In the genomic region with DNA sequence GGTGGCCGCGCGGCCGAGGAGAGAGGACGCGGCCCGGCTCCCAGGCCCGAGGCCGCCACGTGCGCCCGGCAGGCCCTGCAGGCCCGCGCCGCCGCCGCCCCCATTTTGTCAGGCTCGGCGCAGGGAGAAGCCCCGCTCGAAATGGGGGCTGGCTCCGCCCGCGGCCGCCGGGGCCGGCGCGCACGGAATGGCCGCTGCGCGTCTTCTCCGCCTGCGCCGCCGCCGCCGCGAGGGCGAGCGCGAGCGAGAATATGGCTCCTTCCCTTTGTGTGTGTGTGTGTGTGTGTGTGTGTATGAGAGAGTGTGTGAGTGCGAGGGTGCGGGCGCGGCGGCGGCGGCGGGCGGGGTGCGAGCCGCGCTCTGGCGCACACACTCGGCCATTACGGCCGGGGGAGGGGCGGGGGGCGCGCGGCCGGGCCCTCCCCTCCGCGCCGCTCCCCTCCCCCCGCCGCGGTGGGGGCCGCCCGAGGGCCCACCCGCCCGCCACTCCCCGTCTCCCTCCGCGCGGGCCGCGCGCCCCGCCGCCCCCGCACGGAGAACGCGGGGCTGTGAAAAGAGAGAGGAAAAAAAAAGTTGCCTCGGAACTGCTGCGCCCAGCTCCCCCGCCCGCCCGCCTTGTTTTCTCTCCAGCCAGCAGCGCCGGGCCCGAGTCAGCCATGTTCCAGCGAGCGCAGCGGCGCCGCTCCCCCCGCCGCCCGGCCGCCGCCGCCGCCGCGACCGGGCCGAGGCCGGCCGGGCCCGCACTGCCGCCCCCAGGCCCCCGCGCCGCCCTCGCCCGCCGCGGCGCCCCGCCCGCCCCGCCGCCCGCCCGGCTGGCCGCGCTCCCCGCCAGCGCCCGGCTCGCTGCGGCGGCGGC, we compare ENCODE assay signal across 8 cellular contexts. TPM values are rescaled to one million over a fixed set of nuclear protein-coding genes. Genes with fewer than 3 reads are reported as not detected.
DNase-seq lines count a peak whose midpoint lies in the region; ATAC-seq and TF ChIP-seq lines count a peak whose summit lies in the region.

No MANE protein-coding gene starts in this region.

- H3K36me3 ChIP-seq in OCI-LY3 (replicated peaks; ENCODE audit: low read depth, low read length) (peaks cover 25% of the 10 kb centered on the region), fibroblast of lung (ENCODE audit: control insufficient read depth, insufficient read depth, low read length) (no peaks in the 10 kb centered on the region)

- H3K9me3 Mint-ChIP-seq in activated T-helper 1 cell treated with anti-CD3 and anti-CD28 coated beads, Interleukin-12 subunit alpha, Interleukin-12 subunit beta, Interleukin-2, Interleukin-4 antibody, amounts not matched to agents 30 ng/mL and 10 ng/mL and 1 ng/mL, durations not matched to agents 14 hours and 24 hours and 36 hours, result no peaks in the 10 kb centered on the region
- peaks cover 0 to 4% (median 0%) of the 10 kb centered on the region in 9 donors for H3K9me3 Mint-ChIP-seq in naive thymus-derived CD8-positive, alpha-beta T cell

- H3K9me3 ChIP-seq in OCI-LY3 (ENCODE audit: insufficient read depth, low read length) (no peaks in the 10 kb centered on the region), fibroblast of lung (ENCODE audit: control insufficient read depth, insufficient read depth, low read depth, low read length) (no peaks in the 10 kb centered on the region)

- H3K27ac Mint-ChIP-seq in activated T-helper 1 cell treated with anti-CD3 and anti-CD28 coated beads, Interleukin-12 subunit alpha, Interleukin-12 subunit beta, Interleukin-2, Interleukin-4 antibody, amounts not matched to agents 30 ng/mL and 10 ng/mL and 1 ng/mL, durations not matched to agents 14 hours and 24 hours and 36 hours, result peak overlapping the region; percentile 99
- peak overlapping the region; percentile 94 to 99 (median 97) for H3K27ac Mint-ChIP-seq in naive thymus-derived CD8-positive, alpha-beta T cell

- TF ChIP-seq CTCF in C4-2B (conservative IDR thresholded peaks at IDR 0.05), result no peak
- no peak for TF ChIP-seq CTCF in OCI-LY3 (IDR thresholded peaks at IDR 0.05; ENCODE audit: low read depth, low read length)
- TF ChIP-seq CTCF in fibroblast of lung (conservative IDR thresholded peaks at IDR 0.05 in 1 of 2, IDR thresholded peaks at IDR 0.05 in 1 of 2; ENCODE audit: low read depth in 1 of 2, low read length in 2 of 2), result no peak

- intact Hi-C loops in activated T-helper 1 cell treated with anti-CD3 and anti-CD28 coated beads, Interleukin-12 subunit alpha, Interleukin-12 subunit beta, Interleukin-2, Interleukin-4 antibody, amounts not matched to agents 30 ng/mL and 10 ng/mL and 1 ng/mL, durations not matched to agents 14 hours and 24 hours and 36 hours (cut with micrococcal nuclease), result loop anchor here (1.0 to 5.0 kb wide), 9 partner anchors 34 to 698 kb away; a partner anchor contains a TSS

- H3K9ac ChIP-seq in OCI-LY3 (ENCODE audit: low read length) (peak overlapping the region; percentile 78), fibroblast of lung (ENCODE audit: insufficient read depth, low read length) (peak overlapping the region; percentile 86)

- H4K20me1 ChIP-seq in OCI-LY3 (ENCODE audit: insufficient read depth, low read length) (peaks cover 21% of the 10 kb centered on the region), fibroblast of lung (ENCODE audit: control insufficient read depth, extremely low read depth, insufficient read depth, low read length) (no peaks in the 10 kb centered on the region)

- H3K4me1 ChIP-seq in OCI-LY3 (ENCODE audit: low read length), result peaks cover 16% of the 10 kb centered on the region
- H3K4me1 ChIP-seq in fibroblast of lung (ENCODE audit: control insufficient read depth, extremely low read depth, insufficient read depth, low read length), result peaks cover 2% of the 10 kb centered on the region

- H3K4me3 ChIP-seq in OCI-LY3 (ENCODE audit: low read length) (peak overlapping the region; percentile 80), fibroblast of lung (replicated peaks in 1 of 4; ENCODE audit: control extremely low read depth in 1 of 4, insufficient read depth in 1 of 4, low read depth in 3 of 4, low read length in 4 of 4) (peak overlapping the region; percentile 51 to 82 (median 76))

- no peaks in the 10 kb centered on the region for H3K27me3 ChIP-seq in OCI-LY3 (ENCODE audit: low read depth, low read length)
- no peaks in the 10 kb centered on the region for H3K27me3 ChIP-seq in fibroblast of lung (ENCODE audit: control insufficient read depth, insufficient read depth, low read length)

- ATAC-seq in GM19324 (IDR thresholded peaks at IDR 0.05; ENCODE audit: low FRiP score, unreplicated experiment) (peak; percentile 36), HG03520 (IDR thresholded peaks at IDR 0.05; ENCODE audit: unreplicated experiment) (peak; percentile 19)
- peak; percentile 53 to 58 for ATAC-seq in naive thymus-derived CD8-positive, alpha-beta T cell

- no peak overlapping the region for H2AFZ ChIP-seq in OCI-LY3 (ENCODE audit: low read depth, low read length)
- no peak overlapping the region for H2AFZ ChIP-seq in fibroblast of lung (ENCODE audit: low read length)

- H3K4me2 ChIP-seq in OCI-LY3 (ENCODE audit: low read length), result peak overlapping the region; percentile 73
- peak overlapping the region; percentile 83 for H3K4me2 ChIP-seq in fibroblast of lung (ENCODE audit: extremely low read depth, insufficient read depth, low read length)

- POLR2A ChIA-PET in naive thymus-derived CD8-positive, alpha-beta T cell (lab: Charles Lee), result interaction anchor here (0.6 to 2.9 kb wide), 25 partner anchors 9 to 697 kb away, joined by 3 to 82 read pairs (median 4); a partner anchor contains a TSS

- peaks cover 28% of the 10 kb centered on the region for H3K4me1 Mint-ChIP-seq in activated T-helper 1 cell treated with anti-CD3 and anti-CD28 coated beads, Interleukin-12 subunit alpha, Interleukin-12 subunit beta, Interleukin-2, Interleukin-4 antibody, amounts not matched to agents 30 ng/mL and 10 ng/mL and 1 ng/mL, durations not matched to agents 14 hours and 24 hours and 36 hours (ENCODE audit: low read depth)
- peaks cover 10 to 49% (median 25%) of the 10 kb centered on the region in 4 donors for H3K4me1 Mint-ChIP-seq in naive thymus-derived CD8-positive, alpha-beta T cell

- H3K4me3 Mint-ChIP-seq in activated T-helper 1 cell treated with anti-CD3 and anti-CD28 coated beads, Interleukin-12 subunit alpha, Interleukin-12 subunit beta, Interleukin-2, Interleukin-4 antibody, amounts not matched to agents 30 ng/mL and 10 ng/mL and 1 ng/mL, durations not matched to agents 14 hours and 24 hours and 36 hours, result peak overlapping the region; percentile 96
- H3K4me3 Mint-ChIP-seq in naive thymus-derived CD8-positive, alpha-beta T cell, result peak overlapping the region; percentile 83 to 97 (median 94)

- H3K27ac ChIP-seq in C4-2B (peak overlapping the region; percentile 98), OCI-LY3 (ENCODE audit: low read length) (peak overlapping the region; percentile 83), fibroblast of lung (ENCODE audit: insufficient read depth, low read length) (peak overlapping the region; percentile 80)

- peak; percentile 65 for DNase-seq in activated T-helper 1 cell treated with anti-CD3 and anti-CD28 coated beads, Interleukin-12 subunit alpha, Interleukin-12 subunit beta, Interleukin-2, Interleukin-4 antibody, amounts not matched to agents 30 ng/mL and 10 ng/mL and 1 ng/mL, durations not matched to agents 14 hours and 24 hours and 36 hours (ENCODE audit: low spot score)
- DNase-seq in fibroblast of lung (ENCODE audit: low read depth in 2 of 2), result peak; percentile 83 to 85
- DNase-seq in naive thymus-derived CD8-positive, alpha-beta T cell, result peak; percentile 70 to 89 (median 78)
- peak; percentile 73 to 86 (median 77) for DNase-seq in stimulated activated naive CD4-positive, alpha-beta T cell (lab: John Stamatoyannopoulos, UW)

- peaks cover 30% of the 10 kb centered on the region for H3K36me3 Mint-ChIP-seq in activated T-helper 1 cell treated with anti-CD3 and anti-CD28 coated beads, Interleukin-12 subunit alpha, Interleukin-12 subunit beta, Interleukin-2, Interleukin-4 antibody, amounts not matched to agents 30 ng/mL and 10 ng/mL and 1 ng/mL, durations not matched to agents 14 hours and 24 hours and 36 hours (ENCODE audit: low read depth)
- peaks cover 3 to 26% (median 10%) of the 10 kb centered on the region in 3 donors for H3K36me3 Mint-ChIP-seq in naive thymus-derived CD8-positive, alpha-beta T cell

- H3K79me2 ChIP-seq in OCI-LY3 (ENCODE audit: low read length) (peaks cover 52% of the 10 kb centered on the region), fibroblast of lung (ENCODE audit: control insufficient read depth, insufficient read depth, low read length) (peaks cover 26% of the 10 kb centered on the region)

- H3K27me3 Mint-ChIP-seq in activated T-helper 1 cell treated with anti-CD3 and anti-CD28 coated beads, Interleukin-12 subunit alpha, Interleukin-12 subunit beta, Interleukin-2, Interleukin-4 antibody, amounts not matched to agents 30 ng/mL and 10 ng/mL and 1 ng/mL, durations not matched to agents 14 hours and 24 hours and 36 hours (ENCODE audit: insufficient read depth), result no peaks in the 10 kb centered on the region
- peaks cover 0 to 13% (median 0%) of the 10 kb centered on the region in 5 donors for H3K27me3 Mint-ChIP-seq in naive thymus-derived CD8-positive, alpha-beta T cell

RNA-seq across cellular contexts. Expression of a gene that starts 1.0 kb away (rescaled TPM):
- total RNA-seq in activated T-helper 1 cell treated with anti-CD3 and anti-CD28 coated beads, Interleukin-12 subunit alpha, Interleukin-12 subunit beta, Interleukin-2, Interleukin-4 antibody, amounts not matched to agents 30 ng/mL and 10 ng/mL and 1 ng/mL, durations not matched to agents 14 hours and 24 hours and 36 hours, result 593 and 606 TPM in 2 replicates
- 74.0 and 145 TPM in 2 replicates for total RNA-seq in fibroblast of lung
- 267 and 457 TPM in 2 replicates for polyA plus RNA-seq in fibroblast of lung
- polyA plus RNA-seq in fibroblast of lung (2012), result 259 and 484 TPM in 2 replicates
- 6.7 and 9.1 TPM in 2 replicates for polyA minus RNA-seq in fibroblast of lung (ENCODE audit: low replicate concordance)
- 100 to 1,000 TPM; 363 to 385 TPM for total RNA-seq in naive thymus-derived CD8-positive, alpha-beta T cell
- polyA plus RNA-seq in naive thymus-derived CD8-positive, alpha-beta T cell, result 100 to 1,000 TPM; 468 to 703 (median 554) TPM

RNA-seq across cellular contexts. Expression of a gene that starts 42.4 kb away (rescaled TPM):
- not detected in 2 replicates for total RNA-seq in activated T-helper 1 cell treated with anti-CD3 and anti-CD28 coated beads, Interleukin-12 subunit alpha, Interleukin-12 subunit beta, Interleukin-2, Interleukin-4 antibody, amounts not matched to agents 30 ng/mL and 10 ng/mL and 1 ng/mL, durations not matched to agents 14 hours and 24 hours and 36 hours
- not detected in 2 replicates for total RNA-seq in fibroblast of lung
- 0.17 and 0.20 TPM in 2 replicates for polyA plus RNA-seq in fibroblast of lung
- polyA plus RNA-seq in fibroblast of lung (2012), result 1.1 TPM in 1 of 2 replicates, not detected in the other
- polyA minus RNA-seq in fibroblast of lung (ENCODE audit: low replicate concordance), result not detected in 2 replicates
- total RNA-seq in naive thymus-derived CD8-positive, alpha-beta T cell, result not detected
- not detected for polyA plus RNA-seq in naive thymus-derived CD8-positive, alpha-beta T cell

Comparison
In these comparisons a context has a peak if more than half of its experiments do, and no peak if none do; other contexts are left out.
1. Peak in every context shown above with its lines: DNase-seq, ATAC-seq, H3K4me3 ChIP-seq and H3K27ac ChIP-seq.